ENCODE assay signal across 15 cellular contexts in genomic region chr16:28612359-28613280, GRCh38. TPM values are rescaled to one million over a fixed set of nuclear protein-coding genes. Genes with fewer than 3 reads are reported as not detected.
A peak's percentile ranks its signal among the peaks of the same experiment; 100 is the strongest.
DNase-seq lines count a peak whose midpoint lies in the region; ATAC-seq, FAIRE-seq and TF ChIP-seq lines count a peak whose summit lies in the region.
"Not testable (repeated sequence)": the region's sequence is repeated elsewhere in the genome, so short reads cannot be mapped to it uniquely, and the experiment has no call there.
"Had no signal": no experiment of that assay in that cellular context is flagged by ENCODE, and none has a peak within 500 bp of the region (broad histone marks: within the 10 kb centered on the region; RNA-seq: fewer than 3 reads in every experiment).

No MANE protein-coding gene starts in this region.

- not testable (repeated sequence) for H3K4me2 ChIP-seq in K562 (ENCODE audit: insufficient read depth, low read length)

- in situ Hi-C loops in K562 (cut with MboI) = loop anchor here (25.0 kb wide), 4 partner anchors 100 to 1600 kb away; partner anchors contain the start of genes EIF3C and EIF3CL

- FAIRE-seq in K562 (lab: Jason Lieb, UNC); pancreas (lab: Jason Lieb, UNC): not testable (repeated sequence)

- not testable (repeated sequence) for H3K9me3 ChIP-seq in CD4-positive, CD25-positive, alpha-beta regulatory T cell (ENCODE audit: control insufficient read depth in 2 of 2, low read length in 2 of 2); K562 (replicated peaks; ENCODE audit: control insufficient read depth, insufficient read depth, low read depth, low read length); pancreas

- peak; percentile 95 to 98 for ATAC-seq in CD4-positive, CD25-positive, alpha-beta regulatory T cell (ENCODE audit: low read depth in 2 of 2)
- ATAC-seq in GM18868 (IDR thresholded peaks at IDR 0.05; ENCODE audit: unreplicated experiment) (peak; percentile 69), GM21447 (IDR thresholded peaks at IDR 0.05; ENCODE audit: unreplicated experiment) (peak; percentile 71), HG03175 (IDR thresholded peaks at IDR 0.05; ENCODE audit: unreplicated experiment) (peak; percentile 61), activated B cell treated with CpG ODN at 0.5 μM for 24 hours (ENCODE audit: low read depth) (peak; percentile 79), K562 (peak; percentile 45), left lobe of liver (peak; percentile 48), pancreas (peak in 3 of 4 donors; percentile 4 to 14 (median 13))

- H3K27ac Mint-ChIP-seq in CD4-positive, CD25-positive, alpha-beta regulatory T cell; activated B cell treated with CpG ODN at 0.5 μM for 24 hours: not testable (repeated sequence)

- not testable (repeated sequence) for H3K4me1 ChIP-seq in CD4-positive, CD25-positive, alpha-beta regulatory T cell (ENCODE audit: control insufficient read depth, insufficient read depth, low read length, poor library complexity, severe bottlenecking)
- H3K4me1 ChIP-seq in K562 (replicated peaks in 1 of 2; ENCODE audit: control insufficient read depth in 2 of 2, insufficient read depth in 2 of 2, low read length in 2 of 2) (peaks cover 6 to 17% of the 10 kb centered on the region in 2 experiments; a peak in 3 of 5 replicates), pancreas (peaks cover 7 to 16% (median 15%) of the 10 kb centered on the region in 3 donors)

- not testable (repeated sequence) for H3K9me1 ChIP-seq in K562 (ENCODE audit: control insufficient read depth, insufficient read depth, low read length)

- H3K4me3 Mint-ChIP-seq in CD4-positive, CD25-positive, alpha-beta regulatory T cell; activated B cell treated with CpG ODN at 0.5 μM for 24 hours: not testable (repeated sequence)

- not testable (repeated sequence) for H3K9me3 Mint-ChIP-seq in CD4-positive, CD25-positive, alpha-beta regulatory T cell; activated B cell treated with CpG ODN at 0.5 μM for 24 hours

- TF ChIP-seq POLR2A in K562 (conservative IDR thresholded peaks at IDR 0.05) = not testable (repeated sequence)

- TF ChIP-seq RAD21 in K562 (CRISPR knock-in tag; conservative IDR thresholded peaks at IDR 0.05 in 1 of 2, IDR thresholded peaks at IDR 0.05 in 1 of 2) = not testable (repeated sequence)

- intact Hi-C loops in activated B cell treated with CpG ODN at 0.5 μM for 24 hours (cut with micrococcal nuclease); K562 (cut with micrococcal nuclease); pancreas (cut with DNase I): not testable (repeated sequence)

- POLR2A ChIA-PET in activated B cell treated with CpG ODN at 0.5 μM for 24 hours (lab: Charles Lee); K562 (lab: Yijun Ruan, JAX): not testable (repeated sequence)

- H4K20me1 ChIP-seq in K562 (replicated peaks; ENCODE audit: control insufficient read depth, insufficient read depth, low read length) = not testable (repeated sequence)

- H3K4me3 ChIP-seq in CD4-positive, CD25-positive, alpha-beta regulatory T cell (ENCODE audit: low read depth, low read length); K562; pancreas: not testable (repeated sequence)

- CTCF ChIA-PET in activated B cell treated with CpG ODN at 0.5 μM for 24 hours (lab: Charles Lee); K562 (lab: Yijun Ruan, JAX; ENCODE audit: low intra/inter-chr PET ratio): not testable (repeated sequence)

- WGBS in K562 (ENCODE audit: insufficient coverage, low coverage, missing lambda C conversion rate) = no CpG with 5 or more reads among the region's 17 CpGs
- no CpG with 5 or more reads among the region's 17 CpGs for WGBS in pancreas, 2 donors

- not testable (repeated sequence) for H3K27me3 ChIP-seq in CD4-positive, CD25-positive, alpha-beta regulatory T cell (ENCODE audit: control insufficient read depth, insufficient read depth, low read length); K562 (ENCODE audit: control insufficient read depth in 2 of 2, insufficient read depth in 2 of 2, low read length in 2 of 2); pancreas

- H3K27me3 Mint-ChIP-seq in CD4-positive, CD25-positive, alpha-beta regulatory T cell; activated B cell treated with CpG ODN at 0.5 μM for 24 hours: not testable (repeated sequence)

- H3K27ac ChIP-seq in CD4-positive, CD25-positive, alpha-beta regulatory T cell (ENCODE audit: insufficient read depth, low read length, poor library complexity, severe bottlenecking); K562 (ENCODE audit: extremely low read depth, low read depth, low read length); pancreas: not testable (repeated sequence)

- H3K9ac ChIP-seq in K562 (ENCODE audit: insufficient read depth in 1 of 2, low read depth in 2 of 2, low read length in 2 of 2) = not testable (repeated sequence)

- DNase-seq in CD4-positive, CD25-positive, alpha-beta regulatory T cell; activated B cell treated with CpG ODN at 0.5 μM for 24 hours; K562 (ENCODE audit: extremely low read depth in 1 of 4, low spot score in 3 of 4); left lobe of liver (ENCODE audit: low spot score); pancreas: not testable (repeated sequence)

- not testable (repeated sequence) for H3K36me3 Mint-ChIP-seq in CD4-positive, CD25-positive, alpha-beta regulatory T cell; activated B cell treated with CpG ODN at 0.5 μM for 24 hours (ENCODE audit: low read depth)

- not testable (repeated sequence) for H3K36me3 ChIP-seq in CD4-positive, CD25-positive, alpha-beta regulatory T cell (ENCODE audit: control insufficient read depth, insufficient read depth, low read length); K562 (ENCODE audit: control insufficient read depth, insufficient read depth, low read length); pancreas

- not testable (repeated sequence) for BruUV-seq in K562 (replicated peaks; lab: Mats Ljungman, UMichigan)

- not testable (repeated sequence) for H2AFZ ChIP-seq in K562 (ENCODE audit: low read depth, low read length)

- not testable (repeated sequence) for TF ChIP-seq EP300 in K562 (IDR thresholded peaks at IDR 0.05; ENCODE audit: low read length)

- H3K79me2 ChIP-seq in K562 (ENCODE audit: control insufficient read depth, insufficient read depth, low read length) = not testable (repeated sequence)

- not testable (repeated sequence) for TF ChIP-seq CTCF in activated B cell treated with CpG ODN at 0.5 μM for 24 hours (IDR thresholded peaks at IDR 0.05); K562 (IDR thresholded peaks at IDR 0.05 in 2 of 3, conservative IDR thresholded peaks at IDR 0.05 in 1 of 3; ENCODE audit: insufficient read depth in 2 of 3, low read depth in 1 of 3, low read length in 3 of 3); pancreas (IDR thresholded peaks at IDR 0.05)

- peaks cover 5 to 22% (median 12%) of the 10 kb centered on the region in 4 donors for H3K4me1 Mint-ChIP-seq in CD4-positive, CD25-positive, alpha-beta regulatory T cell
- not testable (repeated sequence) for H3K4me1 Mint-ChIP-seq in activated B cell treated with CpG ODN at 0.5 μM for 24 hours

RNA-seq across cellular contexts. Expression of gene SULT1A1, which starts 2.8 kb away (rescaled TPM):
- 8.6 TPM for total RNA-seq in CD4-positive, CD25-positive, alpha-beta regulatory T cell
- 10 to 100 TPM in 2 of 4 donors, 1 to 10 TPM in 2; 6.4 to 19.2 (median 10.2) TPM for polyA plus RNA-seq in CD4-positive, CD25-positive, alpha-beta regulatory T cell
- total RNA-seq in activated B cell treated with CpG ODN at 0.5 μM for 24 hours (2.1 and 3.3 TPM in 2 replicates), K562 (2014; rRNA removed) (21.2 and 30.2 TPM in 2 replicates), K562 (2014; rRNA removed; fragmentation: Illumina TruSeq; extraction: Trizol) (9.6 and 11.6 TPM in 2 replicates), K562 (2015; rRNA removed; fragmentation: Illumina TruSeq; extraction: Trizol) (21.3 and 22.4 TPM in 2 replicates), K562 (2021) (15.3 and 15.6 TPM in 2 replicates), left lobe of liver (179 TPM), pancreas (10 to 100 TPM in 3 of 6 donors, 1 to 10 TPM in 3; 5.7 to 18.3 (median 9.0) TPM)
- total RNA-seq in K562 (2011; cell fraction: chromatin; rRNA removed; ENCODE audit: low replicate concordance) = 2.1 and 6.2 TPM in 2 replicates
- total RNA-seq in K562 (2011; cell fraction: nucleolus; rRNA removed) = 3.9 and 4.2 TPM in 2 replicates
- total RNA-seq in K562 (2011; cell fraction: nucleoplasm; rRNA removed) = 3.4 and 4.7 TPM in 2 replicates
- polyA plus RNA-seq in K562 (2011; rRNA removed) (2.9 and 3.4 TPM in 2 replicates), K562 (2014; fragmentation: Illumina TruSeq; extraction: Trizol) (30.1 and 33.7 TPM in 2 replicates), K562 (2014; fragmentation: Nextera tagmentation; extraction: Ambion mirVana) (10 to 100 TPM; 16.6 to 22.9 TPM), K562 (2014; rRNA removed) (15.6 and 15.8 TPM in 2 replicates), pancreas (10 to 100 TPM; 29.7 to 46.7 TPM)
- 2.2 and 6.1 TPM in 2 replicates for polyA plus RNA-seq in K562 (2011; cell fraction: cytosol; rRNA removed)
- polyA plus RNA-seq in K562 (2011; cell fraction: nucleus; rRNA removed) = 1.7 and 5.0 TPM in 2 replicates
- polyA plus RNA-seq in K562 (2012) = 25.2 and 83.2 TPM in 2 replicates
- 0.67 and 0.99 TPM in 2 replicates for polyA minus RNA-seq in K562 (2011; rRNA and poly(A)+ RNA removed)
- 0.46 and 0.57 TPM in 2 replicates for polyA minus RNA-seq in K562 (2011; cell fraction: cytosol; rRNA and poly(A)+ RNA removed)
- 1.2 and 1.3 TPM in 2 replicates for polyA minus RNA-seq in K562 (2011; cell fraction: nucleus; rRNA and poly(A)+ RNA removed)
- total RNA-seq: RPMI7951 had no signal

RNA-seq across cellular contexts. Expression of gene SULT1A2, which starts 15.8 kb away (rescaled TPM):
- 0.39 TPM for total RNA-seq in CD4-positive, CD25-positive, alpha-beta regulatory T cell
- not detected for polyA plus RNA-seq in CD4-positive, CD25-positive, alpha-beta regulatory T cell
- total RNA-seq in activated B cell treated with CpG ODN at 0.5 μM for 24 hours (0.24 TPM in 1 of 2 replicates, not detected in the other), K562 (2014; rRNA removed) (1.8 and 3.2 TPM in 2 replicates), K562 (2014; rRNA removed; fragmentation: Illumina TruSeq; extraction: Trizol) (0.64 and 0.73 TPM in 2 replicates), K562 (2015; rRNA removed; fragmentation: Illumina TruSeq; extraction: Trizol) (1.6 and 1.9 TPM in 2 replicates), K562 (2021) (1.1 and 1.2 TPM in 2 replicates), left lobe of liver (50.3 TPM), pancreas (1 to 10 TPM in 3 of 6 donors, under 1 TPM in 3; 0.41 to 1.5 (median 1.1) TPM)
- 1.3 and 2.9 TPM in 2 replicates for total RNA-seq in K562 (2011; cell fraction: chromatin; rRNA removed; ENCODE audit: low replicate concordance)
- 2.6 and 3.0 TPM in 2 replicates for total RNA-seq in K562 (2011; cell fraction: nucleolus; rRNA removed)
- total RNA-seq in K562 (2011; cell fraction: nucleoplasm; rRNA removed) = 1.5 and 2.9 TPM in 2 replicates
- polyA plus RNA-seq in K562 (2011; rRNA removed) (0.39 and 0.92 TPM in 2 replicates), K562 (2014; fragmentation: Illumina TruSeq; extraction: Trizol) (1.3 and 2.1 TPM in 2 replicates), K562 (2014; fragmentation: Nextera tagmentation; extraction: Ambion mirVana) (1 to 10 TPM; 2.4 to 2.9 TPM), K562 (2014; rRNA removed) (1.5 and 1.7 TPM in 2 replicates), pancreas (1 to 10 TPM; 5.6 to 6.0 TPM)
- 0.27 and 1.2 TPM in 2 replicates for polyA plus RNA-seq in K562 (2011; cell fraction: cytosol; rRNA removed)
- 1.2 and 3.8 TPM in 2 replicates for polyA plus RNA-seq in K562 (2011; cell fraction: nucleus; rRNA removed)
- polyA plus RNA-seq in K562 (2012) = 2.4 and 5.4 TPM in 2 replicates
- polyA minus RNA-seq in K562 (2011; rRNA and poly(A)+ RNA removed) = 0.46 TPM in 1 of 2 replicates, not detected in the other
- not detected in 2 replicates for polyA minus RNA-seq in K562 (2011; cell fraction: cytosol; rRNA and poly(A)+ RNA removed)
- polyA minus RNA-seq in K562 (2011; cell fraction: nucleus; rRNA and poly(A)+ RNA removed) = 0.22 and 0.67 TPM in 2 replicates
- total RNA-seq: dermis microvascular lymphatic vessel endothelial cell, RPMI7951 had no signal
- polyA plus RNA-seq: keratinocyte had no signal

RNA-seq across cellular contexts. Expression of gene NPIPB8, which starts 25.2 kb away (rescaled TPM):
- 1.1 TPM for total RNA-seq in CD4-positive, CD25-positive, alpha-beta regulatory T cell
- polyA plus RNA-seq in CD4-positive, CD25-positive, alpha-beta regulatory T cell = not detected
- total RNA-seq in activated B cell treated with CpG ODN at 0.5 μM for 24 hours (0.11 TPM in 1 of 2 replicates, not detected in the other), K562 (2014; rRNA removed) (not detected in 2 replicates), K562 (2014; rRNA removed; fragmentation: Illumina TruSeq; extraction: Trizol) (not detected in 2 replicates), K562 (2015; rRNA removed; fragmentation: Illumina TruSeq; extraction: Trizol) (not detected in 2 replicates), K562 (2021) (not detected in 2 replicates), left lobe of liver (3.2 TPM), pancreas (1 to 10 TPM in 2 of 6 donors, under 1 TPM in 3, not detected in 1; 0.08 to 2.4 (median 0.74) TPM)
- 0.28 and 2.5 TPM in 2 replicates for total RNA-seq in K562 (2011; cell fraction: chromatin; rRNA removed; ENCODE audit: low replicate concordance)
- 0.66 TPM in 1 of 2 replicates, not detected in the other for total RNA-seq in K562 (2011; cell fraction: nucleolus; rRNA removed)
- total RNA-seq in K562 (2011; cell fraction: nucleoplasm; rRNA removed) = 0.61 and 0.88 TPM in 2 replicates
- polyA plus RNA-seq in K562 (2011; rRNA removed) (0.54 TPM in 1 of 2 replicates, not detected in the other), K562 (2014; fragmentation: Illumina TruSeq; extraction: Trizol) (not detected in 2 replicates), K562 (2014; fragmentation: Nextera tagmentation; extraction: Ambion mirVana) (not detected), K562 (2014; rRNA removed) (0.16 TPM in 1 of 2 replicates, not detected in the other), pancreas (not detected)
- not detected in 2 replicates for polyA plus RNA-seq in K562 (2011; cell fraction: cytosol; rRNA removed)
- polyA plus RNA-seq in K562 (2011; cell fraction: nucleus; rRNA removed) = 0.70 and 3.3 TPM in 2 replicates
- polyA plus RNA-seq in K562 (2012) = 0.14 TPM in 1 of 2 replicates, not detected in the other
- polyA minus RNA-seq in K562 (2011; rRNA and poly(A)+ RNA removed) = 0.78 TPM in 1 of 2 replicates, not detected in the other
- polyA minus RNA-seq in K562 (2011; cell fraction: cytosol; rRNA and poly(A)+ RNA removed) = not detected in 2 replicates
- polyA minus RNA-seq in K562 (2011; cell fraction: nucleus; rRNA and poly(A)+ RNA removed) = not detected in 2 replicates
- total RNA-seq: A172, pulmonary artery endothelial cell, RPMI7951, skeletal muscle tissue had no signal
- polyA plus RNA-seq: mammary epithelial cell had no signal

RNA-seq across cellular contexts. Expression of gene SGF29, which starts 58.9 kb away (rescaled TPM):
- 49.5 TPM for total RNA-seq in CD4-positive, CD25-positive, alpha-beta regulatory T cell
- 10 to 100 TPM; 43.4 to 97.5 (median 70.5) TPM for polyA plus RNA-seq in CD4-positive, CD25-positive, alpha-beta regulatory T cell
- total RNA-seq in activated B cell treated with CpG ODN at 0.5 μM for 24 hours = 34.1 and 40.3 TPM in 2 replicates
- total RNA-seq in K562 (2011; cell fraction: chromatin; rRNA removed; ENCODE audit: low replicate concordance) = 10.8 and 22.1 TPM in 2 replicates
- total RNA-seq in K562 (2011; cell fraction: nucleolus; rRNA removed) = 12.3 and 14.3 TPM in 2 replicates
- 10.2 and 15.3 TPM in 2 replicates for total RNA-seq in K562 (2011; cell fraction: nucleoplasm; rRNA removed)
- total RNA-seq in K562 (2014; rRNA removed) = 33.1 and 36.1 TPM in 2 replicates
- 16.3 and 21.2 TPM in 2 replicates for total RNA-seq in K562 (2014; rRNA removed; fragmentation: Illumina TruSeq; extraction: Trizol)
- 28.1 and 31.3 TPM in 2 replicates for total RNA-seq in K562 (2015; rRNA removed; fragmentation: Illumina TruSeq; extraction: Trizol)
- total RNA-seq in K562 (2021) = 34.2 and 41.1 TPM in 2 replicates
- 2.6 and 4.1 TPM in 2 replicates for polyA plus RNA-seq in K562 (2011; rRNA removed)
- 3.4 and 5.4 TPM in 2 replicates for polyA plus RNA-seq in K562 (2011; cell fraction: cytosol; rRNA removed)
- polyA plus RNA-seq in K562 (2011; cell fraction: nucleus; rRNA removed) = 14.1 and 26.6 TPM in 2 replicates
- polyA plus RNA-seq in K562 (2012) = 37.3 and 44.8 TPM in 2 replicates
- 24.5 and 30.9 TPM in 2 replicates for polyA plus RNA-seq in K562 (2014; fragmentation: Illumina TruSeq; extraction: Trizol)
- polyA plus RNA-seq in K562 (2014; fragmentation: Nextera tagmentation; extraction: Ambion mirVana) = 10 to 100 TPM in 1 of 2 experiments, 1 to 10 TPM in 1; 6.0 to 11.9 TPM
- polyA plus RNA-seq in K562 (2014; rRNA removed) = 14.4 and 16.5 TPM in 2 replicates
- 3.0 TPM in 2 replicates for polyA minus RNA-seq in K562 (2011; rRNA and poly(A)+ RNA removed)
- 6.4 and 11.7 TPM in 2 replicates for polyA minus RNA-seq in K562 (2011; cell fraction: cytosol; rRNA and poly(A)+ RNA removed)
- 8.3 and 15.3 TPM in 2 replicates for polyA minus RNA-seq in K562 (2011; cell fraction: nucleus; rRNA and poly(A)+ RNA removed)
- total RNA-seq in left lobe of liver = 19.3 TPM
- total RNA-seq in pancreas = 10 to 100 TPM; 14.2 to 28.3 (median 17.0) TPM
- polyA plus RNA-seq in pancreas = 10 to 100 TPM; 40.2 to 46.6 TPM

Comparison
In these comparisons a context has a peak if more than half of its experiments do, and no peak if none do; other contexts are left out.
1. ATAC-seq: peak in every context shown above with its lines; median percentile 96 in CD4-positive, CD25-positive, alpha-beta regulatory T cell; 79 in activated B cell treated with CpG ODN at 0.5 μM for 24 hours; 71 in GM21447; 69 in GM18868; 61 in HG03175; 48 in left lobe of liver; 45 in K562; 13 in pancreas.
2. RNA of gene SULT1A2, which starts 15.8 kb away (total RNA-seq): 50.3 TPM in left lobe of liver (single experiment); 0.64 to 3.2 TPM in K562, 0.41 to 1.5 TPM in pancreas, 0.39 TPM in CD4-positive, CD25-positive, alpha-beta regulatory T cell (single experiment) and 0.24 TPM in activated B cell treated with CpG ODN at 0.5 μM for 24 hours; every median in the first group is over 10 times any median in the second.